25 cellular contexts compared by ENCODE assay signal in genomic region chr17:83004791-83005380, GRCh38.
"Had no signal": no experiment of that assay in that cellular context is flagged by ENCODE, and none has a peak within 500 bp of the region (broad histone marks: within the 10 kb centered on the region; RNA-seq: fewer than 3 reads in every experiment).

No MANE protein-coding gene starts in this region.

- H3K4me3 Mint-ChIP-seq: activated CD4-positive, alpha-beta T cell treated with anti-CD3 and anti-CD28 coated beads for 36 hours; activated naive CD8-positive, alpha-beta T cell treated with anti-CD3 and anti-CD28 coated beads, Interleukin-2, amount 50 U/mL, for 24 hours; immature natural killer cell; memory B cell; naive thymus-derived CD4-positive, alpha-beta T cell had no signal

- H3K4me1 Mint-ChIP-seq: activated CD4-positive, alpha-beta T cell treated with anti-CD3 and anti-CD28 coated beads for 36 hours; activated naive CD8-positive, alpha-beta T cell treated with anti-CD3 and anti-CD28 coated beads, Interleukin-2, amount 50 U/mL, for 24 hours; immature natural killer cell; memory B cell had no signal

- ATAC-seq: activated CD4-positive, alpha-beta T cell treated with anti-CD3 and anti-CD28 coated beads for 36 hours; activated naive CD8-positive, alpha-beta T cell treated with anti-CD3 and anti-CD28 coated beads, Interleukin-2, amount 50 U/mL, for 24 hours; naive thymus-derived CD4-positive, alpha-beta T cell; pancreas; psoas muscle had no signal

- H3K9me3 Mint-ChIP-seq: activated naive CD8-positive, alpha-beta T cell treated with anti-CD3 and anti-CD28 coated beads, Interleukin-2, amount 50 U/mL, for 24 hours; immature natural killer cell; memory B cell; naive thymus-derived CD4-positive, alpha-beta T cell had no signal

- H3K9me3 ChIP-seq: breast epithelium, pancreas, psoas muscle, tibial nerve had no signal

- H3K27ac ChIP-seq: breast epithelium, epithelial cell of prostate, pancreas, psoas muscle, tibial nerve had no signal

- DNase-seq: activated CD4-positive, alpha-beta T cell treated with anti-CD3 and anti-CD28 coated beads for 36 hours; activated CD4-positive, CD25-positive, alpha-beta regulatory T cell; activated CD8-positive, alpha-beta memory T cell treated with anti-CD3 and anti-CD28 coated beads for 24 hours; activated gamma-delta T cell; activated naive CD4-positive, alpha-beta T cell treated with anti-CD3 and anti-CD28 coated beads, Interleukin-2, amount 50 U/mL, for 16 hours; activated naive CD8-positive, alpha-beta T cell treated with anti-CD3 and anti-CD28 coated beads, Interleukin-2, amount 50 U/mL, for 24 hours; amygdala; central memory CD4-positive, alpha-beta T cell; dermis blood vessel endothelial cell; effector CD8-positive, alpha-beta T cell; glutamatergic neuron; hippocampal formation; immature natural killer cell; midbrain; naive thymus-derived CD4-positive, alpha-beta T cell; pancreas; psoas muscle; stimulated activated naive CD4-positive, alpha-beta T cell treated with Interleukin-2 at 50 U/mL for 16 hours; T-helper 2 cell had no signal

- FAIRE-seq: endometrium, frontal cortex, pancreas had no signal

- H3K4me1 ChIP-seq: breast epithelium, pancreas, tibial nerve had no signal

- H3K4me3 ChIP-seq: breast epithelium, pancreas, psoas muscle, tibial nerve had no signal

- H3K36me3 ChIP-seq: breast epithelium, pancreas had no signal

- H3K27me3 Mint-ChIP-seq: activated CD4-positive, alpha-beta T cell treated with anti-CD3 and anti-CD28 coated beads for 36 hours; activated naive CD8-positive, alpha-beta T cell treated with anti-CD3 and anti-CD28 coated beads, Interleukin-2, amount 50 U/mL, for 24 hours; memory B cell; naive thymus-derived CD4-positive, alpha-beta T cell had no signal

- H3K27me3 ChIP-seq: breast epithelium, pancreas, tibial nerve had no signal

- H3K27ac Mint-ChIP-seq: activated CD4-positive, alpha-beta T cell treated with anti-CD3 and anti-CD28 coated beads for 36 hours; activated naive CD8-positive, alpha-beta T cell treated with anti-CD3 and anti-CD28 coated beads, Interleukin-2, amount 50 U/mL, for 24 hours; memory B cell had no signal
